19 cellular contexts compared by ENCODE assay signal in the genomic region with DNA sequence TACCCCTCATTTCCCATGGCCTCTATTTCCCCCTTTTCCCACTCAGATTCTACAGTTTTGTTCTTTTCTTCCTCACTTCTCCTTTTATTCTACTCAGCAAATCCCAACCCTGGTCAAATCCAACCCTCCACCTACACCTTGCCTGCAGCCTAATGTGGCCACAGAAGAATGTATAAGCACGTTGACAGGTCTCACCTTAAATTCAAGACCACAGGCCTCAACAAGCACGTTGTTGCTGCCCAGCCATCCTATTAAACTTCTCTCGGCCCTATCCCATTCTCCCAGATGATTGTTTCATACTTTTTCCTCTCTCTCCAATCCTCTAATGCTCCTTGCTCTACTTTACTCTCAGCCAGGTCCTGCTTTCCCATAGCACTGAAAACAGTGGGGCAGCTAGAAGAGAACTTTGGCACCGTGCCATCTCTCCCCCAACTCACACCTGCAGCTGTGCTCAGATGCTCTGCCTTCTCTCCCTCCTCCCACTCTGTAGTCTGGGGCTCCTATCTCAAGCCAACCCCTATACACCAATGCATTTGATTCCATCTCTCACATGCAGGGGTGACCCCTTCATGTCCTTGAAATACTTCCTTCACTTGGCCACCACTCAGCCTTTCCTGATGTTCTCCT. TPM values are rescaled to one million over a fixed set of nuclear protein-coding genes. Genes with fewer than 3 reads are reported as not detected.
DNase-seq lines count a peak whose midpoint lies in the region; ATAC-seq, FAIRE-seq and TF ChIP-seq lines count a peak whose summit lies in the region.
"Had no signal": no experiment of that assay in that cellular context is flagged by ENCODE, and none has a peak within 500 bp of the region (broad histone marks: within the 10 kb centered on the region; RNA-seq: fewer than 3 reads in every experiment).

No MANE protein-coding gene starts in this region.

- in situ Hi-C loops in GM12878 (cut with MboI), result no loop called here

- no peaks in the 10 kb centered on the region for H3K79me2 ChIP-seq in GM12878 (ENCODE audit: control insufficient read depth, insufficient read depth, low read length)

- H3K36me3 Mint-ChIP-seq in activated CD8-positive, alpha-beta T cell treated with anti-CD3 and anti-CD28 coated beads, Interleukin-2, amount 10 ng/mL, durations not matched to agents 7 days and 5 days (ENCODE audit: low read depth), result peaks cover 4% of the 10 kb centered on the region
- H3K36me3 Mint-ChIP-seq in activated CD8-positive, alpha-beta T cell treated with anti-CD3 and anti-CD28 coated beads for 36 hours (ENCODE audit: low read depth), result peaks cover 1% of the 10 kb centered on the region
- H3K36me3 Mint-ChIP-seq in IgD-negative memory B cell, result no peaks in the 10 kb centered on the region

- CTCF ChIA-PET in activated CD8-positive, alpha-beta T cell treated with anti-CD3 and anti-CD28 coated beads, Interleukin-2, amount 10 ng/mL, durations not matched to agents 7 days and 5 days (lab: Charles Lee), result no interaction called here
- CTCF ChIA-PET in activated CD8-positive, alpha-beta T cell treated with anti-CD3 and anti-CD28 coated beads for 36 hours (lab: Charles Lee), result no interaction called here
- CTCF ChIA-PET in GM12878 (lab: Yijun Ruan, JAX), result interaction anchor here (1.2 kb wide), 1 partner anchor 358 kb away, joined by 3 read pairs; no protein-coding TSS in a partner anchor

- H3K27me3 ChIP-seq in GM12878 (replicated peaks in 1 of 2; ENCODE audit: control insufficient read depth in 2 of 2, insufficient read depth in 2 of 2, low read length in 1 of 2) (no peaks in the 10 kb centered on the region), sigmoid colon (no peaks in the 10 kb centered on the region), left ventricle myocardium inferior (ENCODE audit: low read depth) (no peaks in the 10 kb centered on the region)
- H3K27me3 ChIP-seq: ovary, testis had no signal

- peak overlapping the region; percentile 5 for H3K27ac Mint-ChIP-seq in activated CD8-positive, alpha-beta T cell treated with anti-CD3 and anti-CD28 coated beads, Interleukin-2, amount 10 ng/mL, durations not matched to agents 7 days and 5 days
- no peak overlapping the region for H3K27ac Mint-ChIP-seq in activated CD8-positive, alpha-beta T cell treated with anti-CD3 and anti-CD28 coated beads for 36 hours
- H3K27ac Mint-ChIP-seq in IgD-negative memory B cell, result peak overlapping the region; percentile 4 to 31 (median 7)
- H3K27ac Mint-ChIP-seq: activated T-helper 1 cell treated with anti-CD3 and anti-CD28 coated beads, Interleukin-12 subunit alpha, Interleukin-12 subunit beta, Interleukin-2, Interleukin-4 antibody, amounts not matched to agents 30 ng/mL and 10 ng/mL and 1 ng/mL, durations not matched to agents 14 hours and 24 hours and 36 hours had no signal

- H3K27me3 Mint-ChIP-seq in activated CD8-positive, alpha-beta T cell treated with anti-CD3 and anti-CD28 coated beads, Interleukin-2, amount 10 ng/mL, durations not matched to agents 7 days and 5 days (ENCODE audit: low read depth), result peaks cover 7% of the 10 kb centered on the region
- H3K27me3 Mint-ChIP-seq in activated CD8-positive, alpha-beta T cell treated with anti-CD3 and anti-CD28 coated beads for 36 hours, result no peaks in the 10 kb centered on the region
- H3K27me3 Mint-ChIP-seq in IgD-negative memory B cell, result peaks cover 6% of the 10 kb centered on the region

- intact Hi-C loops in activated CD8-positive, alpha-beta T cell treated with anti-CD3 and anti-CD28 coated beads for 36 hours (cut with micrococcal nuclease), result no loop called here
- intact Hi-C loops in GM12878 (cut with micrococcal nuclease; ENCODE audit: unreplicated experiment), result no loop called here
- intact Hi-C loops in sigmoid colon (cut with DNase I), result no loop called here
- intact Hi-C loops in left ventricle myocardium inferior (cut with micrococcal nuclease), result no loop called here

- no peak for DNase-seq in activated CD8-positive, alpha-beta T cell treated with anti-CD3 and anti-CD28 coated beads, Interleukin-2, amount 10 ng/mL, durations not matched to agents 7 days and 5 days
- DNase-seq in activated CD8-positive, alpha-beta T cell treated with anti-CD3 and anti-CD28 coated beads for 36 hours, result no peak
- no peak for DNase-seq in GM12878 (ENCODE audit: low read depth, low spot score)
- peak; percentile 48 for DNase-seq in sigmoid colon
- DNase-seq in left ventricle myocardium inferior, result no peak
- no peak for DNase-seq in cerebellar cortex (ENCODE audit: low spot score)
- DNase-seq: caudate nucleus; effector memory CD4-positive, alpha-beta T cell; hippocampal formation; NCI-H187; NCI-H774; ovary; stimulated activated CD4-positive, alpha-beta T cell treated with anti-CD3 and anti-CD28 coated beads, Interleukin-4, amount 100 ng/mL, for 24 hours; stimulated activated CD8-positive, alpha-beta memory T cell treated with anti-CD3 and anti-CD28 coated beads, Interleukin-4, amount 100 ng/mL, for 48 hours; SW 1271; testis had no signal

- H3K36me3 ChIP-seq in GM12878 (ENCODE audit: control insufficient read depth in 2 of 2, insufficient read depth in 2 of 2, low read length in 1 of 2) (no peaks in the 10 kb centered on the region), sigmoid colon (no peaks in the 10 kb centered on the region), left ventricle myocardium inferior (no peaks in the 10 kb centered on the region)
- H3K36me3 ChIP-seq: ovary had no signal

- no peak for FAIRE-seq in GM12878 (lab: Jason Lieb, UNC)

- peak overlapping the region; percentile 54 for H3K4me2 ChIP-seq in GM12878 (ENCODE audit: control insufficient read depth, insufficient read depth)

- H4K20me1 ChIP-seq in GM12878 (ENCODE audit: control insufficient read depth, insufficient read depth), result no peaks in the 10 kb centered on the region

- peaks cover 37% of the 10 kb centered on the region for H3K4me1 ChIP-seq in GM12878 (ENCODE audit: control insufficient read depth, insufficient read depth, low read length)
- H3K4me1 ChIP-seq in sigmoid colon, result no peaks in the 10 kb centered on the region
- no peaks in the 10 kb centered on the region for H3K4me1 ChIP-seq in left ventricle myocardium inferior
- H3K4me1 ChIP-seq: testis had no signal

- no peak for TF ChIP-seq POLR2A in GM12878 (IDR thresholded peaks at IDR 0.05; ENCODE audit: low read depth, low read length)
- TF ChIP-seq POLR2A in sigmoid colon (IDR thresholded peaks at IDR 0.05), result no peak

- no TSS peak for BruUV-seq in GM12878 (replicated peaks; lab: Mats Ljungman, UMichigan)

- no peak for TF ChIP-seq RAD21 in GM12878 (IDR thresholded peaks at IDR 0.05; ENCODE audit: insufficient read depth, low read depth, low read length)

- H3K4me3 ChIP-seq in GM12878, result no peak overlapping the region
- H3K4me3 ChIP-seq in sigmoid colon, result no peak overlapping the region
- H3K4me3 ChIP-seq in left ventricle myocardium inferior, result no peak overlapping the region
- H3K4me3 ChIP-seq: ovary, testis had no signal

- no peak for TF ChIP-seq EP300 in GM12878 (IDR thresholded peaks at IDR 0.05; ENCODE audit: borderline replicate concordance in 1 of 2, control insufficient read depth in 1 of 2, low read depth in 2 of 2, low read length in 2 of 2)
- no peak for TF ChIP-seq EP300 in sigmoid colon (IDR thresholded peaks at IDR 0.05)

- H3K4me1 Mint-ChIP-seq in activated CD8-positive, alpha-beta T cell treated with anti-CD3 and anti-CD28 coated beads, Interleukin-2, amount 10 ng/mL, durations not matched to agents 7 days and 5 days (ENCODE audit: low read depth), result peaks cover 43% of the 10 kb centered on the region
- H3K4me1 Mint-ChIP-seq in activated CD8-positive, alpha-beta T cell treated with anti-CD3 and anti-CD28 coated beads for 36 hours (ENCODE audit: low read depth), result peaks cover 23% of the 10 kb centered on the region
- H3K4me1 Mint-ChIP-seq in IgD-negative memory B cell, result peaks cover 44 to 51% (median 47%) of the 10 kb centered on the region in 3 donors

- RAD21 ChIA-PET in GM12878 (lab: Charles Lee; ENCODE audit: unreplicated experiment), result interaction anchor here (1.1 to 1.5 kb wide), 2 partner anchors 14 to 107 kb away, joined by 3 read pairs; no protein-coding TSS in a partner anchor

- no peaks in the 10 kb centered on the region for H3K9me3 ChIP-seq in GM12878 (replicated peaks; ENCODE audit: control insufficient read depth, insufficient read depth, low read length)
- no peaks in the 10 kb centered on the region for H3K9me3 ChIP-seq in sigmoid colon
- H3K9me3 ChIP-seq in left ventricle myocardium inferior (replicated peaks), result no peaks in the 10 kb centered on the region
- H3K9me3 ChIP-seq: ovary, testis had no signal

- no peak overlapping the region for H3K27ac ChIP-seq in GM12878 (ENCODE audit: control insufficient read depth, insufficient read depth)
- H3K27ac ChIP-seq in sigmoid colon, result no peak overlapping the region
- no peak overlapping the region for H3K27ac ChIP-seq in left ventricle myocardium inferior (replicated peaks)
- H3K27ac ChIP-seq: ovary, testis had no signal

- no peak for ATAC-seq in activated CD8-positive, alpha-beta T cell treated with anti-CD3 and anti-CD28 coated beads, Interleukin-2, amount 10 ng/mL, durations not matched to agents 7 days and 5 days
- ATAC-seq in activated CD8-positive, alpha-beta T cell treated with anti-CD3 and anti-CD28 coated beads for 36 hours, result no peak
- ATAC-seq in GM12878 (peak; percentile 11), HG02571 (IDR thresholded peaks at IDR 0.05; ENCODE audit: unreplicated experiment) (no peak)

- H3K9me3 Mint-ChIP-seq in activated CD8-positive, alpha-beta T cell treated with anti-CD3 and anti-CD28 coated beads, Interleukin-2, amount 10 ng/mL, durations not matched to agents 7 days and 5 days (ENCODE audit: insufficient read depth), result no peaks in the 10 kb centered on the region
- no peaks in the 10 kb centered on the region for H3K9me3 Mint-ChIP-seq in activated CD8-positive, alpha-beta T cell treated with anti-CD3 and anti-CD28 coated beads for 36 hours
- no peaks in the 10 kb centered on the region for H3K9me3 Mint-ChIP-seq in IgD-negative memory B cell
- H3K9me3 Mint-ChIP-seq: activated T-helper 1 cell treated with anti-CD3 and anti-CD28 coated beads, Interleukin-12 subunit alpha, Interleukin-12 subunit beta, Interleukin-2, Interleukin-4 antibody, amounts not matched to agents 30 ng/mL and 10 ng/mL and 1 ng/mL, durations not matched to agents 14 hours and 24 hours and 36 hours had no signal

- POLR2A ChIA-PET in activated CD8-positive, alpha-beta T cell treated with anti-CD3 and anti-CD28 coated beads, Interleukin-2, amount 10 ng/mL, durations not matched to agents 7 days and 5 days (lab: Charles Lee), result no interaction called here
- POLR2A ChIA-PET in activated CD8-positive, alpha-beta T cell treated with anti-CD3 and anti-CD28 coated beads for 36 hours (lab: Charles Lee), result interaction anchor here (1.1 to 1.3 kb wide), 3 partner anchors 8 to 11 kb away, joined by 3 to 4 read pairs (median 4); no protein-coding TSS in a partner anchor
- POLR2A ChIA-PET in GM12878 (lab: Charles Lee), result interaction anchor here (0.7 kb wide), 1 partner anchor 406 kb away, joined by 4 read pairs; no protein-coding TSS in a partner anchor

- no peak for TF ChIP-seq CTCF in activated CD8-positive, alpha-beta T cell treated with anti-CD3 and anti-CD28 coated beads for 36 hours (IDR thresholded peaks at IDR 0.05)
- TF ChIP-seq CTCF in GM12878 (IDR thresholded peaks at IDR 0.05 in 2 of 3, conservative IDR thresholded peaks at IDR 0.05 in 1 of 3; ENCODE audit: control insufficient read depth in 2 of 3, extremely low read depth in 1 of 3, insufficient read depth in 1 of 3, low read depth in 3 of 3, low read length in 3 of 3) (no peak), sigmoid colon (IDR thresholded peaks at IDR 0.05) (no peak), left ventricle myocardium inferior (IDR thresholded peaks at IDR 0.05; ENCODE audit: borderline replicate concordance) (no peak)

- 31% methylated on average over 4 of the region's 4 CpGs for WGBS in GM12878 (ENCODE audit: insufficient coverage, insufficient replicate concordance, low lambda C conversion rate, missing lambda C conversion rate)
- WGBS in sigmoid colon, 2 donors, result 67 to 79% methylated on average over 4 of the region's 4 CpGs

- H3K9ac ChIP-seq in GM12878 (ENCODE audit: control insufficient read depth, insufficient read depth, low read length), result no peak overlapping the region

- SMC1A ChIA-PET in GM12878 (lab: Charles Lee; ENCODE audit: uncharacterized antibody, unreplicated experiment), result interaction anchor here (0.6 kb wide), 1 partner anchor 506 kb away, joined by 3 read pairs; no protein-coding TSS in a partner anchor

- no peak overlapping the region for H3K4me3 Mint-ChIP-seq in activated CD8-positive, alpha-beta T cell treated with anti-CD3 and anti-CD28 coated beads, Interleukin-2, amount 10 ng/mL, durations not matched to agents 7 days and 5 days
- H3K4me3 Mint-ChIP-seq in activated CD8-positive, alpha-beta T cell treated with anti-CD3 and anti-CD28 coated beads for 36 hours, result no peak overlapping the region
- H3K4me3 Mint-ChIP-seq in IgD-negative memory B cell, result peak overlapping the region; percentile 47 to 76 (median 61)
- H3K4me3 Mint-ChIP-seq: activated T-helper 1 cell treated with anti-CD3 and anti-CD28 coated beads, Interleukin-12 subunit alpha, Interleukin-12 subunit beta, Interleukin-2, Interleukin-4 antibody, amounts not matched to agents 30 ng/mL and 10 ng/mL and 1 ng/mL, durations not matched to agents 14 hours and 24 hours and 36 hours had no signal

- peak overlapping the region; percentile 45; the same call in 1 of the 2 replicates for H2AFZ ChIP-seq in GM12878 (ENCODE audit: control insufficient read depth, low read depth, low read length)

RNA-seq across cellular contexts. Expression of a gene that starts 6.8 kb away (rescaled TPM):
- 100 to 1,000 TPM; 126 to 127 TPM for total RNA-seq in activated CD8-positive, alpha-beta T cell treated with anti-CD3 and anti-CD28 coated beads, Interleukin-2, amount 10 ng/mL, durations not matched to agents 7 days and 5 days
- total RNA-seq in activated CD8-positive, alpha-beta T cell treated with anti-CD3 and anti-CD28 coated beads for 36 hours, result 100 to 1,000 TPM; 127 to 131 TPM
- 60.9 TPM for polyA plus RNA-seq in IgD-negative memory B cell
- 143 and 144 TPM in 2 replicates for total RNA-seq in GM12878 (2013; cell fraction: nucleolus; rRNA removed)
- 82.6 and 86.3 TPM in 2 replicates for total RNA-seq in GM12878 (2014; rRNA removed)
- 159 and 166 TPM in 2 replicates for total RNA-seq in GM12878 (2014; rRNA removed; fragmentation: Illumina TruSeq; extraction: Trizol)
- 138 and 148 TPM in 2 replicates for total RNA-seq in GM12878 (2021)
- 50.1 TPM for polyA plus RNA-seq in GM12878 (2011; ENCODE audit: low read depth)
- polyA plus RNA-seq in GM12878 (2011; rRNA removed), result 47.4 and 49.4 TPM in 2 replicates
- polyA plus RNA-seq in GM12878 (2011; cell fraction: cytosol; rRNA removed), result 35.9 and 50.0 TPM in 2 replicates
- 21.6 and 53.4 TPM in 2 replicates for polyA plus RNA-seq in GM12878 (2011; cell fraction: nucleus; rRNA removed)
- 79.0 and 84.9 TPM in 2 replicates for polyA plus RNA-seq in GM12878 (2012)
- 195 and 219 TPM in 2 replicates for polyA plus RNA-seq in GM12878 (2014; fragmentation: Illumina TruSeq; extraction: Trizol)
- polyA plus RNA-seq in GM12878 (2014; fragmentation: Nextera tagmentation; extraction: Ambion mirVana), result 10 to 100 TPM; 42.3 to 46.5 TPM
- 78.1 and 88.9 TPM in 2 replicates for polyA plus RNA-seq in GM12878 (2014; rRNA removed)
- polyA plus RNA-seq in GM12878 (2016; fragmentation: Nextera tagmentation; extraction: Ambion mirVana), result 100 to 1,000 TPM; 104 to 108 TPM
- 71.2 and 84.9 TPM in 2 replicates for polyA minus RNA-seq in GM12878 (2011; rRNA and poly(A)+ RNA removed)
- polyA minus RNA-seq in GM12878 (2011; cell fraction: cytosol; rRNA and poly(A)+ RNA removed), result 36.2 and 45.2 TPM in 2 replicates
- polyA minus RNA-seq in GM12878 (2011; cell fraction: nucleus; rRNA and poly(A)+ RNA removed), result 34.9 and 49.1 TPM in 2 replicates
- total RNA-seq in sigmoid colon, result 100 to 1,000 TPM in 3 of 4 donors, 10 to 100 TPM in 1; 98.4 to 135 (median 110) TPM
- polyA plus RNA-seq in sigmoid colon, result 10 to 100 TPM; 27.5 to 71.0 (median 33.0) TPM
- total RNA-seq in left ventricle myocardium inferior, result 103 TPM

RNA-seq across cellular contexts. Expression of a gene that starts 16.5 kb away (rescaled TPM):
- total RNA-seq in activated CD8-positive, alpha-beta T cell treated with anti-CD3 and anti-CD28 coated beads, Interleukin-2, amount 10 ng/mL, durations not matched to agents 7 days and 5 days, result 10 to 100 TPM; 39.9 to 41.3 TPM
- total RNA-seq in activated CD8-positive, alpha-beta T cell treated with anti-CD3 and anti-CD28 coated beads for 36 hours, result 10 to 100 TPM; 16.9 to 18.6 TPM
- polyA plus RNA-seq in IgD-negative memory B cell, result 24.7 TPM
- total RNA-seq in GM12878 (2013; cell fraction: nucleolus; rRNA removed), result 21.6 and 24.7 TPM in 2 replicates
- 30.0 and 35.7 TPM in 2 replicates for total RNA-seq in GM12878 (2014; rRNA removed)
- 23.8 and 30.8 TPM in 2 replicates for total RNA-seq in GM12878 (2014; rRNA removed; fragmentation: Illumina TruSeq; extraction: Trizol)
- total RNA-seq in GM12878 (2021), result 21.5 and 26.6 TPM in 2 replicates
- 10.6 TPM for polyA plus RNA-seq in GM12878 (2011; ENCODE audit: low read depth)
- 25.8 and 32.9 TPM in 2 replicates for polyA plus RNA-seq in GM12878 (2011; rRNA removed)
- polyA plus RNA-seq in GM12878 (2011; cell fraction: cytosol; rRNA removed), result 17.0 and 18.3 TPM in 2 replicates
- polyA plus RNA-seq in GM12878 (2011; cell fraction: nucleus; rRNA removed), result 12.1 and 14.0 TPM in 2 replicates
- polyA plus RNA-seq in GM12878 (2012), result 17.9 and 18.3 TPM in 2 replicates
- polyA plus RNA-seq in GM12878 (2014; fragmentation: Illumina TruSeq; extraction: Trizol), result 29.7 and 31.9 TPM in 2 replicates
- 10 to 100 TPM; 23.7 to 39.8 TPM for polyA plus RNA-seq in GM12878 (2014; fragmentation: Nextera tagmentation; extraction: Ambion mirVana)
- polyA plus RNA-seq in GM12878 (2014; rRNA removed), result 20.9 and 26.6 TPM in 2 replicates
- 10 to 100 TPM; 25.7 to 28.1 TPM for polyA plus RNA-seq in GM12878 (2016; fragmentation: Nextera tagmentation; extraction: Ambion mirVana)
- 15.5 and 18.9 TPM in 2 replicates for polyA minus RNA-seq in GM12878 (2011; rRNA and poly(A)+ RNA removed)
- polyA minus RNA-seq in GM12878 (2011; cell fraction: cytosol; rRNA and poly(A)+ RNA removed), result 7.2 and 9.4 TPM in 2 replicates
- 8.3 and 12.6 TPM in 2 replicates for polyA minus RNA-seq in GM12878 (2011; cell fraction: nucleus; rRNA and poly(A)+ RNA removed)
- total RNA-seq in sigmoid colon, result 10 to 100 TPM; 35.0 to 51.3 (median 39.3) TPM
- polyA plus RNA-seq in sigmoid colon, result 10 to 100 TPM; 25.8 to 44.6 (median 43.2) TPM
- total RNA-seq in left ventricle myocardium inferior, result 18.3 TPM

RNA-seq across cellular contexts. Expression of a gene that starts 57.9 kb away (rescaled TPM):
- under 1 TPM; 0.08 to 0.13 TPM for total RNA-seq in activated CD8-positive, alpha-beta T cell treated with anti-CD3 and anti-CD28 coated beads, Interleukin-2, amount 10 ng/mL, durations not matched to agents 7 days and 5 days
- under 1 TPM in 1 of 2 experiments, not detected in 1; 0.20 TPM for total RNA-seq in activated CD8-positive, alpha-beta T cell treated with anti-CD3 and anti-CD28 coated beads for 36 hours
- not detected for polyA plus RNA-seq in IgD-negative memory B cell
- total RNA-seq in GM12878 (2013; cell fraction: nucleolus; rRNA removed), result 0.29 and 0.56 TPM in 2 replicates
- total RNA-seq in GM12878 (2014; rRNA removed), result 0.23 and 0.65 TPM in 2 replicates
- total RNA-seq in GM12878 (2014; rRNA removed; fragmentation: Illumina TruSeq; extraction: Trizol), result 0.27 and 0.37 TPM in 2 replicates
- total RNA-seq in GM12878 (2021), result 0.36 and 0.61 TPM in 2 replicates
- polyA plus RNA-seq in GM12878 (2011; ENCODE audit: low read depth), result 0.51 TPM
- 0.30 and 0.37 TPM in 2 replicates for polyA plus RNA-seq in GM12878 (2011; rRNA removed)
- polyA plus RNA-seq in GM12878 (2011; cell fraction: cytosol; rRNA removed), result 0.12 and 0.22 TPM in 2 replicates
- polyA plus RNA-seq in GM12878 (2011; cell fraction: nucleus; rRNA removed), result 0.20 and 0.22 TPM in 2 replicates
- polyA plus RNA-seq in GM12878 (2012), result 0.72 and 1.0 TPM in 2 replicates
- polyA plus RNA-seq in GM12878 (2014; fragmentation: Illumina TruSeq; extraction: Trizol), result 0.22 TPM in 1 of 2 replicates, not detected in the other
- polyA plus RNA-seq in GM12878 (2014; fragmentation: Nextera tagmentation; extraction: Ambion mirVana), result under 1 TPM; 0.03 to 0.29 TPM
- 0.48 and 0.55 TPM in 2 replicates for polyA plus RNA-seq in GM12878 (2014; rRNA removed)
- polyA plus RNA-seq in GM12878 (2016; fragmentation: Nextera tagmentation; extraction: Ambion mirVana), result not detected
- polyA minus RNA-seq in GM12878 (2011; rRNA and poly(A)+ RNA removed), result 0.15 TPM in 1 of 2 replicates, not detected in the other
- polyA minus RNA-seq in GM12878 (2011; cell fraction: cytosol; rRNA and poly(A)+ RNA removed), result not detected in 2 replicates
- polyA minus RNA-seq in GM12878 (2011; cell fraction: nucleus; rRNA and poly(A)+ RNA removed), result 0.36 and 0.57 TPM in 2 replicates
- 1 to 10 TPM; 2.6 to 4.7 (median 4.0) TPM for total RNA-seq in sigmoid colon
- under 1 TPM in 1 of 3 donors, not detected in 2; 0.69 TPM for polyA plus RNA-seq in sigmoid colon
- total RNA-seq in left ventricle myocardium inferior, result 11.7 TPM

Comparison
In these comparisons a context has a peak if more than half of its experiments do, and no peak if none do; other contexts are left out.
1. H3K4me3 Mint-ChIP-seq: peak in IgD-negative memory B cell (4 of 4); none in activated CD8-positive, alpha-beta T cell treated with anti-CD3 and anti-CD28 coated beads, Interleukin-2, amount 10 ng/mL, durations not matched to agents 7 days and 5 days (single experiment) and activated CD8-positive, alpha-beta T cell treated with anti-CD3 and anti-CD28 coated beads for 36 hours (single experiment).